19 cellular contexts compared by ENCODE assay signal in the genomic region with DNA sequence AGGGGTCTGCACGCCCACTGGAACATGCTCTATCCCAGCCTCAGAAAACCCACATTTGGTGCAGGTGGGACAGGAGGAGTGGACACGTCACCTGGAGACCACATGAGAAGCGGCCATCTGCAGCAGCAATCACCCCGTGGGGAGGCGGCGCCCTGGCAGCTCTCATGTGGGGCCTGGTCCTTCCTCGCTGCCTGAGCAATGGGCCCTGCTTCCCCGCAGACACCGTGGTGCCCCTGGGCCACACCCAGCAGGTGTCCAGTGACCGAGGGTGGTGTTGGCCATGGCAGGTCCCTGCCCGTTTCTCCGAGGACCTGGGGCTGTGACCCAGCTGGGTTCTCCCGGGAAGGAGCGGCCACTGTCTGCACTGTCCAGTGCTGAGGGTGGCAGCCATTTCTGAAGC.
"Had no signal": no experiment of that assay in that cellular context is flagged by ENCODE, and none has a peak within 500 bp of the region (broad histone marks: within the 10 kb centered on the region; RNA-seq: fewer than 3 reads in every experiment).

No MANE protein-coding gene starts in this region.

- H3K27me3 ChIP-seq: esophagus squamous epithelium, hepatocyte, pancreas, right lobe of liver, tibial artery, upper lobe of left lung, uterus had no signal

- DNase-seq: cortex of kidney; effector memory CD4-positive, alpha-beta T cell; esophagus squamous epithelium; foreskin fibroblast; head of caudate nucleus; naive thymus-derived CD8-positive, alpha-beta T cell; nucleus accumbens; pancreas; right lobe of liver; stimulated activated naive CD8-positive, alpha-beta T cell treated with anti-CD3 and anti-CD28 coated beads, Interleukin-15, Interleukin-2, amounts not matched to agents 100 U/mL and 50 U/mL, for 24 hours; tibial artery; uterus had no signal

- H3K4me1 Mint-ChIP-seq: neural crest cell had no signal

- H3K4me1 ChIP-seq: pancreas, right lobe of liver, upper lobe of left lung, uterus had no signal

- H3K4me3 ChIP-seq: esophagus squamous epithelium, hepatocyte, mucosa of descending colon, pancreas, prostate gland, right lobe of liver, tibial artery, upper lobe of left lung, uterus had no signal

- H3K27me3 Mint-ChIP-seq: central memory CD8-positive, alpha-beta T cell; naive thymus-derived CD8-positive, alpha-beta T cell had no signal

- H3K9me3 Mint-ChIP-seq: central memory CD8-positive, alpha-beta T cell; naive thymus-derived CD8-positive, alpha-beta T cell; neural crest cell had no signal

- H3K36me3 ChIP-seq: esophagus squamous epithelium, pancreas, prostate gland, right lobe of liver, uterus had no signal

- H3K27ac ChIP-seq: epithelial cell of prostate, esophagus squamous epithelium, pancreas, right lobe of liver, tibial artery, upper lobe of left lung, uterus had no signal

- H3K9me3 ChIP-seq: esophagus squamous epithelium, mucosa of descending colon, pancreas, prostate gland, right lobe of liver, tibial artery, upper lobe of left lung, uterus had no signal

- H3K4me3 Mint-ChIP-seq: central memory CD8-positive, alpha-beta T cell; neural crest cell had no signal
